22 cellular contexts compared by ENCODE assay signal in the genomic region with DNA sequence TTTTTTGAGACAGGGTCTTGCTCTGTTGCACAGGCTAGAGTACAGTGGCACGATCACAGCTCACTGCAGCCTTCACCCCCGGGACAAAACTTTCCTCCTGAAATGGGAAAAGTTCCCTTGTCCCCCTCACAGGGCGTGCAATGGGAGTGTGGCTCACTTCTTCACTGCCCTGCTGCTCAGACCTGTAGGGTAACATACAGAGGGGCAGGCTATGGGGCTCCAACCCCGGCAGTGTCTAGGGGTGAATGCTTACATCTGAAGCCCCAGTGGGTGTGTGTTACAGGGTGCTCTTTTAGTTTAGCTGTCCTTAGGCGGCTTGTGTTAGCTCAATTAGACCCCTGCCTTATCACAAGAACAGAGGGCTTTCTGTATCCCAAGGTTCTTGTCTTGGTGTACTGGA.
"Had no signal": no experiment of that assay in that cellular context is flagged by ENCODE, and none has a peak within 500 bp of the region (broad histone marks: within the 10 kb centered on the region; RNA-seq: fewer than 3 reads in every experiment).

No MANE protein-coding gene starts in this region.

- H3K4me3 Mint-ChIP-seq: activated naive CD8-positive, alpha-beta T cell treated with anti-CD3 and anti-CD28 coated beads, Interleukin-2, amount 50 U/mL, for 24 hours; activated T-helper 1 cell treated with anti-CD3 and anti-CD28 coated beads, Interleukin-12 subunit alpha, Interleukin-12 subunit beta, Interleukin-2, Interleukin-4 antibody, amounts not matched to agents 30 ng/mL and 10 ng/mL and 1 ng/mL, durations not matched to agents 14 hours and 24 hours and 36 hours; central memory CD8-positive, alpha-beta T cell; stimulated activated effector memory CD8-positive, alpha-beta T cell treated with anti-CD3 and anti-CD28 coated beads, Interleukin-12 subunit alpha, Interleukin-12 subunit beta, amount 100 ng/mL, for 72 hours had no signal

- DNase-seq: activated CD4-positive, alpha-beta T cell treated with anti-CD3 and anti-CD28 coated beads for 1 hour; activated CD4-positive, alpha-beta T cell treated with anti-CD3 and anti-CD28 coated beads, Interleukin-2, amount 50 U/mL, for 4 hours; activated naive CD8-positive, alpha-beta T cell treated with anti-CD3 and anti-CD28 coated beads, Interleukin-2, amount 50 U/mL, for 24 hours; brain microvascular endothelial cell; effector CD4-positive, alpha-beta T cell; heart left ventricle; kidney glomerular epithelial cell; left ventricle myocardium inferior; mammary epithelial cell; pancreas; sigmoid colon; stimulated activated CD4-positive, alpha-beta T cell treated with anti-CD3 and anti-CD28 coated beads, Interleukin-4, amount 100 ng/mL, for 24 hours; T1000; upper lobe of left lung had no signal

- H3K9me3 ChIP-seq: gastroesophageal sphincter, heart left ventricle, left ventricle myocardium inferior, neutrophil, pancreas, sigmoid colon, thoracic aorta, upper lobe of left lung had no signal

- H3K27me3 Mint-ChIP-seq: activated naive CD8-positive, alpha-beta T cell treated with anti-CD3 and anti-CD28 coated beads, Interleukin-2, amount 50 U/mL, for 24 hours; central memory CD8-positive, alpha-beta T cell had no signal

- H3K4me3 ChIP-seq: coronary artery, gastroesophageal sphincter, heart left ventricle, left ventricle myocardium inferior, pancreas, sigmoid colon, thoracic aorta, upper lobe of left lung had no signal

- H3K27me3 ChIP-seq: brain microvascular endothelial cell, gastroesophageal sphincter, heart left ventricle, neutrophil, pancreas, sigmoid colon, upper lobe of left lung had no signal

- ATAC-seq: activated naive CD8-positive, alpha-beta T cell treated with anti-CD3 and anti-CD28 coated beads, Interleukin-2, amount 50 U/mL, for 24 hours; esophagus mucosa; gastroesophageal sphincter; heart left ventricle; pancreas; stimulated activated effector memory CD8-positive, alpha-beta T cell treated with anti-CD3 and anti-CD28 coated beads, Interleukin-12 subunit alpha, Interleukin-12 subunit beta, amount 100 ng/mL, for 72 hours had no signal

- H3K27ac Mint-ChIP-seq: activated naive CD8-positive, alpha-beta T cell treated with anti-CD3 and anti-CD28 coated beads, Interleukin-2, amount 50 U/mL, for 24 hours; activated T-helper 1 cell treated with anti-CD3 and anti-CD28 coated beads, Interleukin-12 subunit alpha, Interleukin-12 subunit beta, Interleukin-2, Interleukin-4 antibody, amounts not matched to agents 30 ng/mL and 10 ng/mL and 1 ng/mL, durations not matched to agents 14 hours and 24 hours and 36 hours had no signal

- H3K9me3 Mint-ChIP-seq: activated naive CD8-positive, alpha-beta T cell treated with anti-CD3 and anti-CD28 coated beads, Interleukin-2, amount 50 U/mL, for 24 hours; activated T-helper 1 cell treated with anti-CD3 and anti-CD28 coated beads, Interleukin-12 subunit alpha, Interleukin-12 subunit beta, Interleukin-2, Interleukin-4 antibody, amounts not matched to agents 30 ng/mL and 10 ng/mL and 1 ng/mL, durations not matched to agents 14 hours and 24 hours and 36 hours; central memory CD8-positive, alpha-beta T cell; stimulated activated effector memory CD8-positive, alpha-beta T cell treated with anti-CD3 and anti-CD28 coated beads, Interleukin-12 subunit alpha, Interleukin-12 subunit beta, amount 100 ng/mL, for 72 hours had no signal

- H3K27ac ChIP-seq: brain microvascular endothelial cell, coronary artery, gastroesophageal sphincter, heart left ventricle, left ventricle myocardium inferior, neutrophil, pancreas, sigmoid colon, thoracic aorta, upper lobe of left lung had no signal

- H3K36me3 ChIP-seq: brain microvascular endothelial cell, gastroesophageal sphincter, neutrophil, pancreas, sigmoid colon, upper lobe of left lung had no signal
